In the genomic region with DNA sequence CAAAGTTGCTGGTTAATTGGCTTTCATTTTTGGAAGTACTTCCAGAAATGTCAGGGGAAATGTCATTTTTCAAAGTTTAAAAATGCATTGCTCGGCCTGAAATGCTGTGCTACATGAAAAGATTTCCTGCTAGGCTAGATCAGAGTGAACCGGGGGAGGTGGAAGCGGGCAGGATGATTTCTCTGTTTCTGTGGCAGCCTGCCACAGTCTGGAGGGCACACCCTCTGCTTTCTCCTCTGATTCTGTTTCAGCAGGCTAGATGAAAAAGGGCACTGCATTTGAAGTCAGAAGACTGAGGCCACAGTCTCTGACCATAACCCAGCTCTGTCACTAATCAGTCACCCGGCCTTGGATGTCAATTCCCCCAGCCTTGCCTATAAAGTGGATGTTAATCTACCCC, we compare ENCODE assay signal across 15 cellular contexts. TPM values are rescaled to one million over a fixed set of nuclear protein-coding genes. Genes with fewer than 3 reads are reported as not detected.
A peak's percentile ranks its signal among the peaks of the same experiment; 100 is the strongest.
DNase-seq lines count a peak whose midpoint lies in the region; ATAC-seq and TF ChIP-seq lines count a peak whose summit lies in the region.
"Had no signal": no experiment of that assay in that cellular context is flagged by ENCODE, and none has a peak within 500 bp of the region (broad histone marks: within the 10 kb centered on the region; RNA-seq: fewer than 3 reads in every experiment).

No MANE protein-coding gene starts in this region.

- no peaks in the 10 kb centered on the region for H3K4me1 ChIP-seq in right cardiac atrium (ENCODE audit: control insufficient read depth, insufficient read depth, low read length)
- H3K4me1 ChIP-seq in vagina = peaks cover 5% of the 10 kb centered on the region

- no peak for TF ChIP-seq CTCF in vagina (IDR thresholded peaks at IDR 0.05)

- H3K27me3 ChIP-seq in right cardiac atrium (ENCODE audit: control insufficient read depth, insufficient read depth) = no peaks in the 10 kb centered on the region
- no peaks in the 10 kb centered on the region for H3K27me3 ChIP-seq in vagina
- H3K27me3 ChIP-seq: cardiac muscle cell had no signal

- no peak overlapping the region for H3K27ac Mint-ChIP-seq in activated naive CD8-positive, alpha-beta T cell treated with anti-CD3 and anti-CD28 coated beads, Interleukin-2, amount 10 ng/mL, durations not matched to agents 7 days and 5 days
- no peak overlapping the region for H3K27ac Mint-ChIP-seq in immature natural killer cell
- H3K27ac Mint-ChIP-seq: CD14-positive monocyte; T-helper 1 cell treated with Interleukin-12 subunit alpha and Interleukin-12 subunit beta and Interleukin-4 antibody, amounts not matched to agents 30 μg/mL and 1 μg/mL, for 36 hours had no signal

- DNase-seq in right cardiac atrium (peak in 2 of 3 donors; percentile 14 to 56), Right ventricle myocardium inferior (ENCODE audit: missing footprints) (no peak), left colon (peak in 1 of 2 donors; percentile 16), vagina (ENCODE audit: extremely low spot score in 2 of 2) (no peak), HK-2 (ENCODE audit: unreplicated experiment) (no peak), immature natural killer cell (no peak)
- no peak for DNase-seq in activated naive CD8-positive, alpha-beta T cell treated with anti-CD3 and anti-CD28 coated beads, Interleukin-2, amount 10 ng/mL, durations not matched to agents 7 days and 5 days
- DNase-seq: activated CD4-positive, alpha-beta T cell treated with anti-CD3 and anti-CD28 coated beads for 48 hours; mesendoderm had no signal

- POLR2A ChIA-PET in activated naive CD8-positive, alpha-beta T cell treated with anti-CD3 and anti-CD28 coated beads, Interleukin-2, amount 10 ng/mL, durations not matched to agents 7 days and 5 days (lab: Charles Lee) = no interaction called here

- intact Hi-C loops in right cardiac atrium (cut with DNase I) (loop anchor here in 2 of 4 donors (5.0 to 10.0 kb wide), 2 partner anchors 201 to 204 kb away; no protein-coding TSS in a partner anchor), Right ventricle myocardium inferior (cut with DNase I) (no loop called here), left colon (cut with DNase I, micrococcal nuclease) (no loop called here), vagina (cut with DNase I) (no loop called here)

- no peak for TF ChIP-seq POLR2A in vagina (IDR thresholded peaks at IDR 0.05)

- WGBS in right cardiac atrium = 50% methylated on average over 4 of the region's 4 CpGs

- no peaks in the 10 kb centered on the region for H3K36me3 Mint-ChIP-seq in activated naive CD8-positive, alpha-beta T cell treated with anti-CD3 and anti-CD28 coated beads, Interleukin-2, amount 10 ng/mL, durations not matched to agents 7 days and 5 days
- no peaks in the 10 kb centered on the region for H3K36me3 Mint-ChIP-seq in immature natural killer cell
- H3K36me3 Mint-ChIP-seq: CD14-positive monocyte had no signal

- no peak overlapping the region for H3K4me3 Mint-ChIP-seq in activated naive CD8-positive, alpha-beta T cell treated with anti-CD3 and anti-CD28 coated beads, Interleukin-2, amount 10 ng/mL, durations not matched to agents 7 days and 5 days
- H3K4me3 Mint-ChIP-seq in immature natural killer cell = no peak overlapping the region
- H3K4me3 Mint-ChIP-seq: CD14-positive monocyte; T-helper 1 cell treated with Interleukin-12 subunit alpha and Interleukin-12 subunit beta and Interleukin-4 antibody, amounts not matched to agents 30 μg/mL and 1 μg/mL, for 36 hours had no signal

- H3K9me3 ChIP-seq in right cardiac atrium (ENCODE audit: control insufficient read depth, low read length) = no peaks in the 10 kb centered on the region
- no peaks in the 10 kb centered on the region for H3K9me3 ChIP-seq in vagina

- no peaks in the 10 kb centered on the region for H3K36me3 ChIP-seq in vagina
- H3K36me3 ChIP-seq: cardiac muscle cell had no signal

- H3K27ac ChIP-seq in right cardiac atrium (ENCODE audit: low read length) (no peak overlapping the region), vagina (peak overlapping the region; percentile 10)
- H3K27ac ChIP-seq: cardiac muscle cell had no signal

- ATAC-seq in right cardiac atrium (peak; percentile 64 to 75), Right ventricle myocardium inferior (no peak), left colon (peak; percentile 81), GM21619 (IDR thresholded peaks at IDR 0.05; ENCODE audit: unreplicated experiment) (no peak)
- peak; percentile 47 for ATAC-seq in activated naive CD8-positive, alpha-beta T cell treated with anti-CD3 and anti-CD28 coated beads, Interleukin-2, amount 10 ng/mL, durations not matched to agents 7 days and 5 days (ENCODE audit: low read depth)

- H3K4me1 Mint-ChIP-seq in activated naive CD8-positive, alpha-beta T cell treated with anti-CD3 and anti-CD28 coated beads, Interleukin-2, amount 10 ng/mL, durations not matched to agents 7 days and 5 days = peaks cover 6% of the 10 kb centered on the region
- no peaks in the 10 kb centered on the region for H3K4me1 Mint-ChIP-seq in immature natural killer cell

- no peaks in the 10 kb centered on the region for H3K9me3 Mint-ChIP-seq in activated naive CD8-positive, alpha-beta T cell treated with anti-CD3 and anti-CD28 coated beads, Interleukin-2, amount 10 ng/mL, durations not matched to agents 7 days and 5 days
- H3K9me3 Mint-ChIP-seq in immature natural killer cell = no peaks in the 10 kb centered on the region
- H3K9me3 Mint-ChIP-seq: T-helper 1 cell treated with Interleukin-12 subunit alpha and Interleukin-12 subunit beta and Interleukin-4 antibody, amounts not matched to agents 30 μg/mL and 1 μg/mL, for 36 hours had no signal

- H3K27me3 Mint-ChIP-seq in activated naive CD8-positive, alpha-beta T cell treated with anti-CD3 and anti-CD28 coated beads, Interleukin-2, amount 10 ng/mL, durations not matched to agents 7 days and 5 days = peaks cover 6% of the 10 kb centered on the region
- peaks cover 5 to 12% (median 5%) of the 10 kb centered on the region in 3 donors for H3K27me3 Mint-ChIP-seq in immature natural killer cell (ENCODE audit: low read depth in 3 of 3)

- H3K4me3 ChIP-seq in right cardiac atrium (ENCODE audit: low read length) = no peak overlapping the region
- no peak overlapping the region for H3K4me3 ChIP-seq in vagina
- H3K4me3 ChIP-seq: cardiac muscle cell had no signal

RNA-seq across cellular contexts. Expression of a gene that starts 56.0 kb away (rescaled TPM):
- total RNA-seq in right cardiac atrium (not detected), Right ventricle myocardium inferior (not detected), left colon (under 1 TPM in 1 of 2 donors, not detected in 1; 0.18 TPM), vagina (not detected)
- polyA plus RNA-seq in right cardiac atrium (not detected), immature natural killer cell (not detected)
- 1 to 10 TPM; 1.1 to 1.4 TPM for total RNA-seq in activated naive CD8-positive, alpha-beta T cell treated with anti-CD3 and anti-CD28 coated beads, Interleukin-2, amount 10 ng/mL, durations not matched to agents 7 days and 5 days
- total RNA-seq: LHCN-M2, posterior vena cava had no signal
- polyA plus RNA-seq: CD14-positive monocyte had no signal

Comparison
In these comparisons a context has a peak if more than half of its experiments do, and no peak if none do; other contexts are left out.
1. ATAC-seq: peak in right cardiac atrium (2 of 2), activated naive CD8-positive, alpha-beta T cell treated with anti-CD3 and anti-CD28 coated beads, Interleukin-2, amount 10 ng/mL, durations not matched to agents 7 days and 5 days (single experiment) and left colon (single experiment); none in Right ventricle myocardium inferior (single experiment) and GM21619 (single experiment).
2. DNase-seq: peak in right cardiac atrium (2 of 3); none in Right ventricle myocardium inferior (single experiment), activated naive CD8-positive, alpha-beta T cell treated with anti-CD3 and anti-CD28 coated beads, Interleukin-2, amount 10 ng/mL, durations not matched to agents 7 days and 5 days (single experiment), vagina (0 of 2), HK-2 (single experiment) and immature natural killer cell (0 of 3).